ENCODE assay signal across 1 cellular context in genomic region chr3:122414391-122414790, GRCh38.
TF ChIP-seq lines count a peak whose summit lies in the region.

No MANE protein-coding gene starts in this region.

TF ChIP-seq in endothelial cell of umbilical vein, 7 proteins besides CTCF, POLR2A, EP300 and RAD21:
- no peak for TF ChIP-seq MYC (IDR thresholded peaks at IDR 0.05; ENCODE audit: low read depth, low read length)
- no peak for TF ChIP-seq GATA2 (IDR thresholded peaks at IDR 0.05; ENCODE audit: insufficient read depth, insufficient read length, low read depth, low read length)
- TF ChIP-seq POLR2AphosphoS5 (IDR thresholded peaks at IDR 0.05; ENCODE audit: insufficient read depth, low read depth, low read length), result no peak
- no peak for TF ChIP-seq JUN (IDR thresholded peaks at IDR 0.05; ENCODE audit: borderline replicate concordance, insufficient read depth, insufficient read length, low read depth)
- no peak for TF ChIP-seq EZH2 (IDR thresholded peaks at IDR 0.05; ENCODE audit: borderline replicate concordance, low read depth, low read length, severe bottlenecking)
- TF ChIP-seq FOS (IDR thresholded peaks at IDR 0.05; ENCODE audit: borderline replicate concordance, insufficient read depth, low read length), result no peak
- no peak for TF ChIP-seq MAX (IDR thresholded peaks at IDR 0.05; ENCODE audit: insufficient read depth, insufficient read length)
